In genomic region chr3:141486735-141487418, GRCh38 we compare ENCODE assay signal across 8 cellular contexts. TPM values are rescaled to one million over a fixed set of nuclear protein-coding genes. Genes with fewer than 3 reads are reported as not detected.
A peak's percentile ranks its signal among the peaks of the same experiment; 100 is the strongest.
DNase-seq lines count a peak whose midpoint lies in the region; ATAC-seq and TF ChIP-seq lines count a peak whose summit lies in the region.

A gene with protein sequence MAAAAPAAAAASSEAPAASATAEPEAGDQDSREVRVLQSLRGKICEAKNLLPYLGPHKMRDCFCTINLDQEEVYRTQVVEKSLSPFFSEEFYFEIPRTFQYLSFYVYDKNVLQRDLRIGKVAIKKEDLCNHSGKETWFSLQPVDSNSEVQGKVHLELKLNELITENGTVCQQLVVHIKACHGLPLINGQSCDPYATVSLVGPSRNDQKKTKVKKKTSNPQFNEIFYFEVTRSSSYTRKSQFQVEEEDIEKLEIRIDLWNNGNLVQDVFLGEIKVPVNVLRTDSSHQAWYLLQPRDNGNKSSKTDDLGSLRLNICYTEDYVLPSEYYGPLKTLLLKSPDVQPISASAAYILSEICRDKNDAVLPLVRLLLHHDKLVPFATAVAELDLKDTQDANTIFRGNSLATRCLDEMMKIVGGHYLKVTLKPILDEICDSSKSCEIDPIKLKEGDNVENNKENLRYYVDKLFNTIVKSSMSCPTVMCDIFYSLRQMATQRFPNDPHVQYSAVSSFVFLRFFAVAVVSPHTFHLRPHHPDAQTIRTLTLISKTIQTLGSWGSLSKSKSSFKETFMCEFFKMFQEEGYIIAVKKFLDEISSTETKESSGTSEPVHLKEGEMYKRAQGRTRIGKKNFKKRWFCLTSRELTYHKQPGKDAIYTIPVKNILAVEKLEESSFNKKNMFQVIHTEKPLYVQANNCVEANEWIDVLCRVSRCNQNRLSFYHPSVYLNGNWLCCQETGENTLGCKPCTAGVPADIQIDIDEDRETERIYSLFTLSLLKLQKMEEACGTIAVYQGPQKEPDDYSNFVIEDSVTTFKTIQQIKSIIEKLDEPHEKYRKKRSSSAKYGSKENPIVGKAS (plus strand): TSS chr3:141487027. CDS start chr3:141487084, 57 bp downstream.

- H3K27me3 Mint-ChIP-seq in IgD-negative memory B cell: no peaks in the 10 kb centered on the region

- peak within 1 kb of the TSS; percentile 90 for H3K27ac ChIP-seq in PC-9
- peak within 1 kb of the TSS; percentile 92 to 98 (median 96) for H3K27ac ChIP-seq in esophagus muscularis mucosa (replicated peaks in 1 of 4)
- H3K27ac ChIP-seq in muscle layer of colon (ENCODE audit: low read depth, low read length): peak within 1 kb of the TSS; percentile 87

- peak within 1 kb of the TSS; percentile 54 for H3K9ac ChIP-seq in muscle layer of colon (ENCODE audit: low read length)

- TF ChIP-seq EP300 in esophagus muscularis mucosa (IDR thresholded peaks at IDR 0.05): no peak

- peak within 1 kb of the TSS; percentile 89 to 98 (median 96) for H3K4me3 Mint-ChIP-seq in IgD-negative memory B cell

- H3K36me3 ChIP-seq in PC-9 (ENCODE audit: low read depth) (no peaks in the 10 kb centered on the region), esophagus muscularis mucosa (no peaks in the 10 kb centered on the region), muscle layer of colon (ENCODE audit: insufficient read depth, low read length) (no peaks in the 10 kb centered on the region)

- H3K27ac Mint-ChIP-seq in IgD-negative memory B cell: peak within 1 kb of the TSS; percentile 93 to 98 (median 95)

- 0% methylated on average over 9 of the region's 86 CpGs for WGBS in esophagus muscularis mucosa

- H3K4me3 ChIP-seq in PC-9: peak within 1 kb of the TSS; percentile 76
- peak within 1 kb of the TSS; percentile 75 to 96 (median 92) for H3K4me3 ChIP-seq in esophagus muscularis mucosa
- H3K4me3 ChIP-seq in muscle layer of colon (ENCODE audit: low read depth in 1 of 2, low read length in 2 of 2): peak within 1 kb of the TSS; percentile 74 to 87

- H3K4me1 ChIP-seq in PC-9 (replicated peaks; ENCODE audit: insufficient read depth) (peaks cover 56% of the 10 kb centered on the region), esophagus muscularis mucosa (peaks cover 5 to 28% (median 19%) of the 10 kb centered on the region in 4 donors), muscle layer of colon (ENCODE audit: insufficient read depth, low read length) (peaks cover 21% of the 10 kb centered on the region)

- H3K9me3 ChIP-seq in PC-9 (ENCODE audit: insufficient read depth, low read depth) (no peaks in the 10 kb centered on the region), esophagus muscularis mucosa (no peaks in the 10 kb centered on the region), muscle layer of colon (ENCODE audit: low read length) (no peaks in the 10 kb centered on the region)

- peak within 1 kb of the TSS; percentile 96 for H3K4me2 ChIP-seq in PC-9

- ATAC-seq in GM21526 (IDR thresholded peaks at IDR 0.05; ENCODE audit: low FRiP score, unreplicated experiment): peak; percentile 55

- peaks cover 44% of the 10 kb centered on the region for H3F3A ChIP-seq in PC-9 (ENCODE audit: insufficient read depth, low read depth)

- peak; percentile 34 for TF ChIP-seq POLR2A in esophagus muscularis mucosa (IDR thresholded peaks at IDR 0.05; ENCODE audit: low read depth)

- DNase-seq in DMS114 treated with DMSO at 0.1 percent for 48 hours (lab: John Stamatoyannopoulos, UW; ENCODE audit: unreplicated experiment) (peak; percentile 47), PC-9 (peak; percentile 39 to 75), esophagus muscularis mucosa (ENCODE audit: extremely low spot score) (no peak)
- peak; percentile 79 to 85 for DNase-seq in activated T-cell treated with anti-CD3 and anti-CD28 coated beads, Interleukin-2, amount 50 U/mL, for 48 hours
- DNase-seq in stimulated activated CD8-positive, alpha-beta memory T cell treated with anti-CD3 and anti-CD28 coated beads, Interleukin-7, amount 100 ng/mL, for 4 hours (ENCODE audit: low read depth in 2 of 2): peak; percentile 26 to 65

- H3K36me3 Mint-ChIP-seq in IgD-negative memory B cell: peaks cover 7% of the 10 kb centered on the region

- POLR2A ChIA-PET in PC-9 (lab: Charles Lee; ENCODE audit: unreplicated experiment): interaction anchor here (0.5 to 0.6 kb wide), 3 partner anchors 121 to 312 kb away, joined by 3 to 8 read pairs (median 5); no protein-coding TSS in a partner anchor

- H3K9me3 Mint-ChIP-seq in IgD-negative memory B cell: no peaks in the 10 kb centered on the region

- H4K20me1 ChIP-seq in PC-9 (ENCODE audit: insufficient read depth): 0 out of 2 replicates have a peak, but pooled peaks cover 3% of the 10 kb centered on the region

- H3K79me2 ChIP-seq in PC-9 (ENCODE audit: low read depth): peaks cover 41% of the 10 kb centered on the region

- CTCF ChIA-PET in PC-9 (lab: Charles Lee): interaction anchor here (0.7 kb wide), 1 partner anchor 255 kb away, joined by 4 read pairs; the partner anchor contains the start of gene PXYLP1

- TF ChIP-seq CTCF in PC-9 (conservative IDR thresholded peaks at IDR 0.05) (no peak), esophagus muscularis mucosa (IDR thresholded peaks at IDR 0.05) (no peak)

- BruUV-seq in PC-9 (replicated peaks; lab: Mats Ljungman, UMichigan): no TSS peak

- peak within 1 kb of the TSS; percentile 83 for H2AFZ ChIP-seq in PC-9

- peaks cover 49 to 54% (median 53%) of the 10 kb centered on the region in 3 donors for H3K4me1 Mint-ChIP-seq in IgD-negative memory B cell

- H3K27me3 ChIP-seq in PC-9 (ENCODE audit: insufficient read depth, low read depth) (no peaks in the 10 kb centered on the region), esophagus muscularis mucosa (no peaks in the 10 kb centered on the region), muscle layer of colon (ENCODE audit: control insufficient read depth in 1 of 2, insufficient read depth in 2 of 2, low read length in 2 of 2) (no peaks in the 10 kb centered on the region)

- intact Hi-C loops in PC-9 (cut with micrococcal nuclease; ENCODE audit: unreplicated experiment) (loop anchor here (1.0 to 10.0 kb wide), 3 partner anchors 26 to 388 kb away; partner anchors contain the start of gene ATP1B3), esophagus muscularis mucosa (cut with DNase I) (no loop called here)

- H3K9me2 ChIP-seq in PC-9 (ENCODE audit: insufficient read depth): no peaks in the 10 kb centered on the region

RNA-seq across cellular contexts. Expression of the gene that starts here (rescaled TPM):
- 27.0 TPM for polyA plus RNA-seq in IgD-negative memory B cell
- total RNA-seq in PC-9 (2021) (17.1 and 18.4 TPM in 2 replicates), esophagus muscularis mucosa (10 to 100 TPM in 3 of 4 donors, 1 to 10 TPM in 1; 9.1 to 12.8 (median 10.6) TPM)
